In the genomic region with DNA sequence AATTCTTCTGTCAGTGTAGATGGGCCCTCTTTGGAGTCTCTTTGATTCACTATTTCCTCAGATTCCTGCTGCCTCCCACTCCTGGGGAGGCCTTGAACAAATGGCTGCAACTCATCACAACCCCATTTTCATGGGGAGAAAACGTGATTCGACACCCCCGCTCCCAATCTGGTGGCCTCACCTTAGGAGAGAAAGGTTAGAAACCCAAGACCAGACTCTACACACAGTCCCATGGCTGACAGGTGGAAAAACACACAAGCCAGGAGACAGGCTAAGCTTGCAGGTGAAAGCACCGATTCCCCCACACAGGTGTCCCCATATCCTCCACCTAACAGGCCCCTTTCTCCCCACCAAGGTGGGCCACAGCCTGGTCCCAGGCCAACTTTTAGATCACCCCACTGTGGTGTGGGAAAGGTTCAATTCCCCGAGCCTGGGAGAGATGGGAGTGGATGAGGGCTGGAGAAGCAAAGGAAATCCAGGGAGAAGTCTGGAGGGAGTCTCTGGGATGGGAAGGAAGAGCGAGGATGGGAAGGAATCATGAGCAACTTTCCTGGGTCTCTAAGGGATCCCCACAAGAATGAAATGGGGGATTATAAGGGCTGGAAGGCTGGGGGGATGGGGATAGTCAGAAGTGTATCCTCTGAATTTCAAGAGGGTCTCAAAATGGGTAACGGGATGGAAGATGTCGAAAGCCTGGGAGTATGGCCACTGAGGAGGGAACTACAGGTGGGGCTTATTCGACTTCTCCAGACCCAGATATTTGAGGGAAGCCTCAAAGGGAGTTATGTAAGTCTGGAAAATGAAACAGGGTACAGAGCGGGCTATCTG, we compare ENCODE assay signal across 8 cellular contexts. TPM values are rescaled to one million over a fixed set of nuclear protein-coding genes. Genes with fewer than 3 reads are reported as not detected.
DNase-seq lines count a peak whose midpoint lies in the region; ATAC-seq, FAIRE-seq and TF ChIP-seq lines count a peak whose summit lies in the region.

No MANE protein-coding gene starts in this region.

- CTCF ChIA-PET in activated CD8-positive, alpha-beta memory T cell treated with anti-CD3 and anti-CD28 coated beads, Interleukin-2, amount 10 ng/mL, durations not matched to agents 7 days and 5 days (lab: Charles Lee) = interaction anchor here (1.5 kb wide), 1 partner anchor 79 kb away, joined by 3 read pairs; no protein-coding TSS in a partner anchor

- peaks cover 30% of the 10 kb centered on the region for H3K36me3 Mint-ChIP-seq in activated CD8-positive, alpha-beta memory T cell treated with anti-CD3 and anti-CD28 coated beads, Interleukin-2, amount 10 ng/mL, durations not matched to agents 7 days and 5 days
- H3K36me3 Mint-ChIP-seq in activated naive CD8-positive, alpha-beta T cell treated with anti-CD3 and anti-CD28 coated beads, Interleukin-2, amount 50 U/mL, for 24 hours (ENCODE audit: low read depth) = peaks cover 89% of the 10 kb centered on the region

- H3K4me1 Mint-ChIP-seq in activated CD8-positive, alpha-beta memory T cell treated with anti-CD3 and anti-CD28 coated beads, Interleukin-2, amount 10 ng/mL, durations not matched to agents 7 days and 5 days = peaks cover 80% of the 10 kb centered on the region
- H3K4me1 Mint-ChIP-seq in activated naive CD8-positive, alpha-beta T cell treated with anti-CD3 and anti-CD28 coated beads, Interleukin-2, amount 50 U/mL, for 24 hours = peaks cover 80% of the 10 kb centered on the region

- H3K27me3 Mint-ChIP-seq in activated CD8-positive, alpha-beta memory T cell treated with anti-CD3 and anti-CD28 coated beads, Interleukin-2, amount 10 ng/mL, durations not matched to agents 7 days and 5 days = no peaks in the 10 kb centered on the region
- H3K27me3 Mint-ChIP-seq in activated naive CD8-positive, alpha-beta T cell treated with anti-CD3 and anti-CD28 coated beads, Interleukin-2, amount 50 U/mL, for 24 hours = no peaks in the 10 kb centered on the region

- peak overlapping the region; percentile 85 for H3K27ac Mint-ChIP-seq in activated CD8-positive, alpha-beta memory T cell treated with anti-CD3 and anti-CD28 coated beads, Interleukin-2, amount 10 ng/mL, durations not matched to agents 7 days and 5 days
- H3K27ac Mint-ChIP-seq in activated naive CD8-positive, alpha-beta T cell treated with anti-CD3 and anti-CD28 coated beads, Interleukin-2, amount 50 U/mL, for 24 hours = peak overlapping the region; percentile 100

- intact Hi-C loops in kidney (cut with DNase I) = no loop called here

- peak overlapping the region; percentile 78 to 90 for H3K27ac ChIP-seq in kidney (ENCODE audit: low read depth in 2 of 2, low read length in 2 of 2)
- peak overlapping the region; percentile 67 for H3K27ac ChIP-seq in substantia nigra (ENCODE audit: low read depth, low read length, poor library complexity, severe bottlenecking)

- H3K36me3 ChIP-seq in kidney (ENCODE audit: control insufficient read depth in 1 of 2, insufficient read depth in 2 of 2, low read length in 2 of 2) = peaks cover 2 to 14% of the 10 kb centered on the region in 2 donors

- peak overlapping the region; percentile 76 to 93 for H3K4me3 ChIP-seq in kidney (ENCODE audit: low read length in 2 of 2)

- H3K9me3 ChIP-seq in kidney (ENCODE audit: control insufficient read depth in 1 of 2, low read length in 2 of 2) = no peaks in the 10 kb centered on the region

- H3K9ac ChIP-seq in kidney (ENCODE audit: low read length in 2 of 2) = peak overlapping the region; percentile 96

- H3K4me1 ChIP-seq in kidney (ENCODE audit: control insufficient read depth in 1 of 2, insufficient read depth in 1 of 2, low read depth in 1 of 2, low read length in 2 of 2) = peaks cover 45 to 54% of the 10 kb centered on the region in 2 donors

- no peak for DNase-seq in activated CD8-positive, alpha-beta memory T cell treated with anti-CD3 and anti-CD28 coated beads, Interleukin-2, amount 10 ng/mL, durations not matched to agents 7 days and 5 days
- DNase-seq in activated CD8-positive, alpha-beta memory T cell treated with anti-CD3 and anti-CD28 coated beads, Interleukin-2, amount 50 U/mL, for 4 hours = no peak
- peak; percentile 36 for DNase-seq in activated naive CD8-positive, alpha-beta T cell treated with anti-CD3 and anti-CD28 coated beads, Interleukin-2, amount 50 U/mL, for 24 hours
- DNase-seq in kidney (no peak), substantia nigra (lab: John Stamatoyannopoulos, UW) (no peak)
- no peak for DNase-seq in NK-92 treated with Interleukin-12 subunit alpha and Interleukin-12 subunit beta, amount 100 ng/mL, for 24 hours (lab: John Stamatoyannopoulos, UW)
- DNase-seq in central memory CD4-positive, alpha-beta T cell = no peak

- no peaks in the 10 kb centered on the region for H3K9me3 Mint-ChIP-seq in activated CD8-positive, alpha-beta memory T cell treated with anti-CD3 and anti-CD28 coated beads, Interleukin-2, amount 10 ng/mL, durations not matched to agents 7 days and 5 days (ENCODE audit: low read depth)
- H3K9me3 Mint-ChIP-seq in activated naive CD8-positive, alpha-beta T cell treated with anti-CD3 and anti-CD28 coated beads, Interleukin-2, amount 50 U/mL, for 24 hours = no peaks in the 10 kb centered on the region

- H3K4me3 Mint-ChIP-seq in activated CD8-positive, alpha-beta memory T cell treated with anti-CD3 and anti-CD28 coated beads, Interleukin-2, amount 10 ng/mL, durations not matched to agents 7 days and 5 days = peak overlapping the region; percentile 89
- peak overlapping the region; percentile 98 for H3K4me3 Mint-ChIP-seq in activated naive CD8-positive, alpha-beta T cell treated with anti-CD3 and anti-CD28 coated beads, Interleukin-2, amount 50 U/mL, for 24 hours

- no peak for TF ChIP-seq CTCF in kidney (IDR thresholded peaks at IDR 0.05; ENCODE audit: borderline replicate concordance, extremely low read depth, insufficient read depth)

- ATAC-seq in activated CD8-positive, alpha-beta memory T cell treated with anti-CD3 and anti-CD28 coated beads, Interleukin-2, amount 10 ng/mL, durations not matched to agents 7 days and 5 days = no peak
- ATAC-seq in activated naive CD8-positive, alpha-beta T cell treated with anti-CD3 and anti-CD28 coated beads, Interleukin-2, amount 50 U/mL, for 24 hours = no peak
- no peak for ATAC-seq in GM18517 (IDR thresholded peaks at IDR 0.05; ENCODE audit: unreplicated experiment)

- no peak for FAIRE-seq in kidney (lab: Jason Lieb, UNC)

RNA-seq across cellular contexts. Expression of gene PLAGL2, which starts 0.9 kb away (rescaled TPM):
- total RNA-seq in activated CD8-positive, alpha-beta memory T cell treated with anti-CD3 and anti-CD28 coated beads, Interleukin-2, amount 10 ng/mL, durations not matched to agents 7 days and 5 days = 10 to 100 TPM; 26.3 to 41.4 TPM
- 9.2 TPM for total RNA-seq in kidney
- polyA plus RNA-seq in kidney (ENCODE audit: insufficient read depth, low read depth, low replicate concordance) = 3.8 TPM

RNA-seq across cellular contexts. Expression of gene POFUT1, which starts 1.1 kb away (rescaled TPM):
- 10 to 100 TPM; 31.1 to 34.0 TPM for total RNA-seq in activated CD8-positive, alpha-beta memory T cell treated with anti-CD3 and anti-CD28 coated beads, Interleukin-2, amount 10 ng/mL, durations not matched to agents 7 days and 5 days
- total RNA-seq in kidney = 36.7 TPM
- polyA plus RNA-seq in kidney (ENCODE audit: insufficient read depth, low read depth, low replicate concordance) = 16.7 TPM
